10 cellular contexts compared by ENCODE assay signal in genomic region chr6:37142047-37142614, GRCh38. TPM values are rescaled to one million over a fixed set of nuclear protein-coding genes. Genes with fewer than 3 reads are reported as not detected.
A peak's percentile ranks its signal among the peaks of the same experiment; 100 is the strongest.
DNase-seq lines count a peak whose midpoint lies in the region; ATAC-seq and TF ChIP-seq lines count a peak whose summit lies in the region.
"Had no signal": no experiment of that assay in that cellular context is flagged by ENCODE, and none has a peak within 500 bp of the region (broad histone marks: within the 10 kb centered on the region; RNA-seq: fewer than 3 reads in every experiment).

No MANE protein-coding gene starts in this region.

- H3K4me1 Mint-ChIP-seq in chondrocyte (ENCODE audit: low read depth) (peaks cover 68% of the 10 kb centered on the region), osteocyte (ENCODE audit: unreplicated experiment) (peaks cover 54% of the 10 kb centered on the region)

- H3K9me3 Mint-ChIP-seq in chondrocyte (ENCODE audit: low read depth) = no peaks in the 10 kb centered on the region
- H3K9me3 Mint-ChIP-seq in osteocyte (ENCODE audit: unreplicated experiment) = no peaks in the 10 kb centered on the region
- H3K9me3 Mint-ChIP-seq: activated naive CD4-positive, alpha-beta T cell treated with anti-CD3 and anti-CD28 coated beads, Interleukin-2, amount 50 U/mL, for 24 hours had no signal

- H3K36me3 Mint-ChIP-seq in chondrocyte (ENCODE audit: low read depth) (no peaks in the 10 kb centered on the region), osteocyte (ENCODE audit: unreplicated experiment) (no peaks in the 10 kb centered on the region)
- H3K36me3 Mint-ChIP-seq: activated naive CD4-positive, alpha-beta T cell treated with anti-CD3 and anti-CD28 coated beads, Interleukin-2, amount 50 U/mL, for 24 hours had no signal

- H3K4me3 Mint-ChIP-seq in chondrocyte (ENCODE audit: unreplicated experiment) (no peak overlapping the region), osteocyte (ENCODE audit: unreplicated experiment) (no peak overlapping the region)
- H3K4me3 Mint-ChIP-seq: activated naive CD4-positive, alpha-beta T cell treated with anti-CD3 and anti-CD28 coated beads, Interleukin-2, amount 50 U/mL, for 24 hours had no signal

- peak overlapping the region; percentile 80 for H3K27ac Mint-ChIP-seq in chondrocyte (ENCODE audit: unreplicated experiment)
- H3K27ac Mint-ChIP-seq in osteocyte (ENCODE audit: unreplicated experiment) = peak overlapping the region; percentile 74
- H3K27ac Mint-ChIP-seq: activated naive CD4-positive, alpha-beta T cell treated with anti-CD3 and anti-CD28 coated beads, Interleukin-2, amount 50 U/mL, for 24 hours had no signal

- DNase-seq in DMS 273 treated with DMSO at 0.1 percent for 48 hours (lab: John Stamatoyannopoulos, UW) = peak; percentile 78
- peak; percentile 85 for DNase-seq in NCI-H82 (lab: John Stamatoyannopoulos, UW)
- no peak for DNase-seq in chondrocyte (ENCODE audit: low spot score)
- DNase-seq in osteocyte (ENCODE audit: extremely low spot score, unreplicated experiment) = no peak
- no peak for DNase-seq in NCI-H1694 (lab: John Stamatoyannopoulos, UW)
- no peak for DNase-seq in activated T-cell treated with anti-CD3 and anti-CD28 coated beads for 4 hours
- DNase-seq: NCI-H345 had no signal

- H3K27me3 Mint-ChIP-seq in chondrocyte (ENCODE audit: low read depth) (no peaks in the 10 kb centered on the region), osteocyte (ENCODE audit: unreplicated experiment) (no peaks in the 10 kb centered on the region)
- H3K27me3 Mint-ChIP-seq: activated naive CD4-positive, alpha-beta T cell treated with anti-CD3 and anti-CD28 coated beads, Interleukin-2, amount 50 U/mL, for 24 hours had no signal

- TF ChIP-seq CTCF in chondrocyte (IDR thresholded peaks at IDR 0.05) (no peak), osteocyte (IDR thresholded peaks at IDR 0.05) (no peak)

- ATAC-seq in HG03135 (IDR thresholded peaks at IDR 0.05; ENCODE audit: unreplicated experiment) (no peak), GM18858 (IDR thresholded peaks at IDR 0.05; ENCODE audit: unreplicated experiment) (no peak)

RNA-seq across cellular contexts. Expression of gene PIM1, which starts 27.8 kb away (rescaled TPM):
- total RNA-seq in chondrocyte = 11.3 to 15.1 TPM (median 13.0 TPM) in 3 replicates
- 8.9 and 12.8 TPM in 2 replicates for total RNA-seq in osteocyte

Comparison
In these comparisons a context has a peak if more than half of its experiments do, and no peak if none do; other contexts are left out.
1. DNase-seq: peak in DMS 273 treated with DMSO at 0.1 percent for 48 hours (single experiment) and NCI-H82 (single experiment); none in chondrocyte (single experiment), osteocyte (single experiment), NCI-H1694 (single experiment) and activated T-cell treated with anti-CD3 and anti-CD28 coated beads for 4 hours (single experiment).